Comparison of ENCODE assay signal across 38 cellular contexts in genomic region chr6:7323074-7323473, GRCh38.
"Had no signal": no experiment of that assay in that cellular context is flagged by ENCODE, and none has a peak within 500 bp of the region (broad histone marks: within the 10 kb centered on the region; RNA-seq: fewer than 3 reads in every experiment).

No MANE protein-coding gene starts in this region.

- H3K27ac ChIP-seq: cardiac muscle cell, Peyer's patch, VCaP had no signal

- H3K4me1 Mint-ChIP-seq: activated CD4-positive, alpha-beta memory T cell treated with anti-CD3 and anti-CD28 coated beads, Interleukin-2, amount 10 ng/mL, durations not matched to agents 7 days and 5 days; activated naive CD4-positive, alpha-beta T cell treated with anti-CD3 and anti-CD28 coated beads, Interleukin-2, amount 10 ng/mL, durations not matched to agents 7 days and 5 days; brain; central memory CD8-positive, alpha-beta T cell had no signal

- H3K4me1 ChIP-seq: Peyer's patch had no signal

- H3K4me3 Mint-ChIP-seq: activated CD4-positive, alpha-beta memory T cell treated with anti-CD3 and anti-CD28 coated beads, Interleukin-2, amount 10 ng/mL, durations not matched to agents 7 days and 5 days; activated CD8-positive, alpha-beta memory T cell treated with anti-CD3 and anti-CD28 coated beads, Interleukin-2, amount 10 ng/mL, durations not matched to agents 7 days and 5 days; activated naive CD4-positive, alpha-beta T cell treated with anti-CD3 and anti-CD28 coated beads, Interleukin-2, amount 10 ng/mL, durations not matched to agents 7 days and 5 days; activated naive CD8-positive, alpha-beta T cell; activated naive CD8-positive, alpha-beta T cell treated with anti-CD3 and anti-CD28 coated beads, Interleukin-2, amount 50 U/mL, for 24 hours; brain; central memory CD8-positive, alpha-beta T cell had no signal

- H3K27me3 ChIP-seq: cardiac muscle cell, Peyer's patch had no signal

- H3K36me3 ChIP-seq: cardiac muscle cell, Peyer's patch had no signal

- DNase-seq: activated CD4-positive, alpha-beta memory T cell treated with anti-CD3 and anti-CD28 coated beads, Interleukin-2, amount 10 ng/mL, durations not matched to agents 7 days and 5 days; activated CD4-positive, alpha-beta T cell treated with anti-CD3 and anti-CD28 coated beads for 1 hour; activated CD4-positive, alpha-beta T cell treated with anti-CD3 and anti-CD28 coated beads for 48 hours; activated CD4-positive, CD25-positive, alpha-beta regulatory T cell; activated CD8-positive, alpha-beta memory T cell treated with anti-CD3 and anti-CD28 coated beads for 24 hours; activated CD8-positive, alpha-beta memory T cell treated with anti-CD3 and anti-CD28 coated beads, Interleukin-2, amount 10 ng/mL, durations not matched to agents 7 days and 5 days; activated CD8-positive, alpha-beta memory T cell treated with anti-CD3 and anti-CD28 coated beads, Interleukin-2, amount 50 U/mL, for 48 hours; activated effector memory CD4-positive, alpha-beta T cell treated with Interleukin-2 at 50 U/mL for 16 hours; activated naive CD4-positive, alpha-beta T cell treated with anti-CD3 and anti-CD28 coated beads, Interleukin-2, amount 10 ng/mL, durations not matched to agents 7 days and 5 days; activated naive CD8-positive, alpha-beta T cell treated with anti-CD3 and anti-CD28 coated beads, Interleukin-2, amount 50 U/mL, for 24 hours; activated T-cell treated with anti-CD3 and anti-CD28 coated beads, Interleukin-2, amount 50 U/mL, for 48 hours; anterior cingulate cortex; Kasumi-1; KG1; MM.1S; MV-4-11; NCI-H1092; NCI-H1436; NCI-H187; NCI-H2029 treated with DMSO at 0.1 percent for 48 hours; NCI-H2107; NCI-H226; NCI-H446 treated with DMSO at 0.1 percent for 48 hours; NCI-H524; PC-3; Peyer's patch; RPMI8226; SIG-M5; T-helper 1 cell; T-helper 2 cell; T-helper 9 cell had no signal

- H3K9me3 Mint-ChIP-seq: activated CD4-positive, alpha-beta memory T cell treated with anti-CD3 and anti-CD28 coated beads, Interleukin-2, amount 10 ng/mL, durations not matched to agents 7 days and 5 days; activated naive CD4-positive, alpha-beta T cell treated with anti-CD3 and anti-CD28 coated beads, Interleukin-2, amount 10 ng/mL, durations not matched to agents 7 days and 5 days; activated naive CD8-positive, alpha-beta T cell treated with anti-CD3 and anti-CD28 coated beads, Interleukin-2, amount 50 U/mL, for 24 hours had no signal

- H3K4me3 ChIP-seq: cardiac muscle cell, Peyer's patch had no signal

- H3K27ac Mint-ChIP-seq: activated CD4-positive, alpha-beta memory T cell treated with anti-CD3 and anti-CD28 coated beads, Interleukin-2, amount 10 ng/mL, durations not matched to agents 7 days and 5 days; activated CD8-positive, alpha-beta memory T cell treated with anti-CD3 and anti-CD28 coated beads, Interleukin-2, amount 10 ng/mL, durations not matched to agents 7 days and 5 days; activated naive CD4-positive, alpha-beta T cell treated with anti-CD3 and anti-CD28 coated beads, Interleukin-2, amount 10 ng/mL, durations not matched to agents 7 days and 5 days; activated naive CD8-positive, alpha-beta T cell; activated naive CD8-positive, alpha-beta T cell treated with anti-CD3 and anti-CD28 coated beads, Interleukin-2, amount 50 U/mL, for 24 hours; brain had no signal

- H3K36me3 Mint-ChIP-seq: activated CD8-positive, alpha-beta memory T cell treated with anti-CD3 and anti-CD28 coated beads, Interleukin-2, amount 10 ng/mL, durations not matched to agents 7 days and 5 days; activated naive CD4-positive, alpha-beta T cell treated with anti-CD3 and anti-CD28 coated beads, Interleukin-2, amount 10 ng/mL, durations not matched to agents 7 days and 5 days; activated naive CD8-positive, alpha-beta T cell; brain had no signal

- H3K9me3 ChIP-seq: Peyer's patch had no signal

- ATAC-seq: activated CD8-positive, alpha-beta memory T cell treated with anti-CD3 and anti-CD28 coated beads, Interleukin-2, amount 10 ng/mL, durations not matched to agents 7 days and 5 days; activated naive CD8-positive, alpha-beta T cell treated with anti-CD3 and anti-CD28 coated beads, Interleukin-2, amount 50 U/mL, for 24 hours; PC-3; Right ventricle myocardium inferior; SK-N-SH treated with all-trans-retinoic acid at 6 μM for 48 hours had no signal
